In the genomic region with DNA sequence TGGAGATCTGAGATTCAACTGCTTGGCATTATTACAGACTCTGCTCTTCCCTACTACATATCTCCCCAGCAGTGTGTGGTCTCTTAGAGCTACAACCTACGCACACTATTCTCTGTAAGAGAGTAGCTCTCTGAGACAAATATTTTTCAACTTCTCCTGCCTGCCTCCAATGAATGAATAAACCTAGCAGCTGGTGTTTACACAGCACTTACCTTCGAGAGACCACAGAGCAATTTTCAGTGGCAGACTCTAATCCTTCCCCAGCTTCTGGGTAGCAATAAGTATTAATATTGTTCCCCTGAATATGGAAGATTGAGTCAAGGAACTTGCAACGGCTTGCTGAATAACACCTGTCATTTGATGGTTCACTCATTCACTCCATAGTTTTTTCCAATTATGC, we compare ENCODE assay signal across 7 cellular contexts.
"Had no signal": no experiment of that assay in that cellular context is flagged by ENCODE, and none has a peak within 500 bp of the region (broad histone marks: within the 10 kb centered on the region; RNA-seq: fewer than 3 reads in every experiment).

No MANE protein-coding gene starts in this region.

- DNase-seq: activated CD4-positive, CD25-positive, alpha-beta regulatory T cell; activated naive CD8-positive, alpha-beta T cell treated with anti-CD3 and anti-CD28 coated beads for 36 hours; central memory CD4-positive, alpha-beta T cell; colonic mucosa; left lung; mammary epithelial cell; stimulated activated CD4-positive, alpha-beta T cell treated with anti-CD3 and anti-CD28 coated beads, Interleukin-2, amount 100 ng/mL, for 24 hours had no signal
